In genomic region chr3:16357191-16357590, GRCh38 we compare ENCODE assay signal across 1 cellular context.
A peak's percentile ranks its signal among the peaks of the same experiment; 100 is the strongest.
TF ChIP-seq lines count a peak whose summit lies in the region.

No MANE protein-coding gene starts in this region.

TF ChIP-seq in K562, 482 proteins besides CTCF, POLR2A, EP300 and RAD21:
- TF ChIP-seq RUNX1 (IDR thresholded peaks at IDR 0.05; ENCODE audit: low read depth) (no peak), PRPF4 (IDR thresholded peaks at IDR 0.05; ENCODE audit: insufficient read depth, low read depth, low read length, poor library complexity, severe bottlenecking) (no peak), ZNF707 (CRISPR knock-in tag; conservative IDR thresholded peaks at IDR 0.05) (no peak), ESRRA (IDR thresholded peaks at IDR 0.05; ENCODE audit: borderline replicate concordance, low read depth) (peak; percentile 21; the same call in 1 of the 2 replicates), RBM25 (IDR thresholded peaks at IDR 0.05; ENCODE audit: low read depth, low read length, severe bottlenecking) (peak; percentile 78), CEBPG (CRISPR knock-in tag; IDR thresholded peaks at IDR 0.05) (no peak), CEBPG (tag; conservative IDR thresholded peaks at IDR 0.05 in 1 of 2, IDR thresholded peaks at IDR 0.05 in 1 of 2) (no peak), CHCHD3 (CRISPR knock-in tag; IDR thresholded peaks at IDR 0.05) (no peak), HMGN3 (IDR thresholded peaks at IDR 0.05; ENCODE audit: borderline replicate concordance, extremely low read depth, insufficient read length, low read depth, low read length) (no peak), ZNF324 (CRISPR knock-in tag; IDR thresholded peaks at IDR 0.05) (no peak), CBX1 (IDR thresholded peaks at IDR 0.05; ENCODE audit: low read depth) (no peak), GTF2B (IDR thresholded peaks at IDR 0.05; ENCODE audit: extremely low read depth, insufficient read length) (no peak)
